8 cellular contexts compared by ENCODE assay signal in the genomic region with DNA sequence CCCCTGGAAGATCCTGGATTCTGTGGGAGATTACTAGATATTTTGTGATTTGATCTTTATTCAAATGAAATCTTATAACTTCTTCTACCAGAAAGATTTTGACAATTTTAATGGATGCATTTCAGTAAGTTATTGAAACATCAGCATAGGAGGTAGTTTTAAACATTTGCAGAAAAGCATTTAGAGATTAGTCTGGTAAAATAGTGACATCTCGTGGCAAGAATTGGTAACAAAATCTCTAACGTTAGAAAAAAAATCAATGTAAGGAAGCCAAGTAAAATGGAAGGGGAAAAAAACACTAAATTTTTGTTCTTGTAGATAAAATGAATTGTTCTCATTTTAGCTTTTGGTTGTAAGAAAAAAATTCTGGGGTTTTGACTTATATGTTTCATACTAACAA.
DNase-seq lines count a peak whose midpoint lies in the region; ATAC-seq, FAIRE-seq and TF ChIP-seq lines count a peak whose summit lies in the region.

No MANE protein-coding gene starts in this region.

- no peak overlapping the region for H3K4me3 ChIP-seq in SK-N-SH (ENCODE audit: low read depth in 2 of 2, low read length in 1 of 2)
- H3K4me3 ChIP-seq in keratinocyte (ENCODE audit: control insufficient read depth in 2 of 3, extremely low read depth in 1 of 3, insufficient read depth in 2 of 3, low read depth in 1 of 3, low read length in 3 of 3), result no peak overlapping the region
- H3K4me3 ChIP-seq in CD8-positive, alpha-beta T cell (ENCODE audit: low read depth, low read length), result no peak overlapping the region

- WGBS in SK-N-SH (ENCODE audit: low lambda C conversion rate), result 0% methylated on average over 2 of the region's 2 CpGs

- H3K9me3 Mint-ChIP-seq in CD14-positive monocyte, result peaks cover 0 to 4% (median 0%) of the 10 kb centered on the region in 7 donors
- no peaks in the 10 kb centered on the region for H3K9me3 Mint-ChIP-seq in CD8-positive, alpha-beta T cell

- peak; percentile 50 for TF ChIP-seq CTCF in CD14-positive monocyte (IDR thresholded peaks at IDR 0.05)
- peak; percentile 75 for TF ChIP-seq CTCF in SK-N-SH (IDR thresholded peaks at IDR 0.05)
- peak in 2 of 3 experiments; percentile 35 for TF ChIP-seq CTCF in keratinocyte (optimal IDR thresholded peaks at IDR 0.05 in 1 of 3, IDR thresholded peaks at IDR 0.05 in 1 of 3, conservative IDR thresholded peaks at IDR 0.05 in 1 of 3; ENCODE audit: extremely low read depth in 1 of 3, insufficient read depth in 2 of 3, low read length in 3 of 3)
- TF ChIP-seq CTCF in CD8-positive, alpha-beta T cell (IDR thresholded peaks at IDR 0.05), result no peak

- dilution Hi-C loops in keratinocyte (cut with MboI; ENCODE audit: extremely low pct_ligation_motif_present, low sequenced_read_pairs), result no loop called here

- no peak overlapping the region for H2AFZ ChIP-seq in SK-N-SH (ENCODE audit: low read depth)
- no peak overlapping the region for H2AFZ ChIP-seq in keratinocyte (ENCODE audit: control insufficient read depth, low read length)

- no peaks in the 10 kb centered on the region for H3K4me1 Mint-ChIP-seq in CD14-positive monocyte
- H3K4me1 Mint-ChIP-seq in CD8-positive, alpha-beta T cell (ENCODE audit: low read depth), result no peaks in the 10 kb centered on the region

- H3K27me3 ChIP-seq in SK-N-SH (ENCODE audit: insufficient read depth), result no peaks in the 10 kb centered on the region
- H3K27me3 ChIP-seq in keratinocyte (ENCODE audit: control insufficient read depth, extremely low read depth, insufficient read depth, low read length), result no peaks in the 10 kb centered on the region
- no peaks in the 10 kb centered on the region for H3K27me3 ChIP-seq in CD8-positive, alpha-beta T cell (ENCODE audit: insufficient read depth, low read length)

- no peaks in the 10 kb centered on the region for H3K36me3 ChIP-seq in SK-N-SH (replicated peaks in 1 of 2; ENCODE audit: control insufficient read depth in 1 of 2, insufficient read depth in 2 of 2, low read length in 1 of 2)
- H3K36me3 ChIP-seq in keratinocyte (ENCODE audit: control insufficient read depth in 2 of 2, extremely low read depth in 1 of 2, insufficient read depth in 2 of 2, low read length in 2 of 2), result no peaks in the 10 kb centered on the region
- no peaks in the 10 kb centered on the region for H3K36me3 ChIP-seq in CD8-positive, alpha-beta T cell (ENCODE audit: insufficient read depth, low read length)

- no peaks in the 10 kb centered on the region for H3K9me3 ChIP-seq in SK-N-SH
- H3K9me3 ChIP-seq in keratinocyte (ENCODE audit: control insufficient read depth, low read depth, low read length), result no peaks in the 10 kb centered on the region
- H3K9me3 ChIP-seq in CD8-positive, alpha-beta T cell (ENCODE audit: low read length), result no peaks in the 10 kb centered on the region

- H3K27ac Mint-ChIP-seq in CD14-positive monocyte, result no peak overlapping the region
- no peak overlapping the region for H3K27ac Mint-ChIP-seq in CD8-positive, alpha-beta T cell

- H4K20me1 ChIP-seq in SK-N-SH (ENCODE audit: insufficient read depth), result no peaks in the 10 kb centered on the region
- H4K20me1 ChIP-seq in keratinocyte (ENCODE audit: control insufficient read depth, extremely low read depth, insufficient read depth, low read length), result no peaks in the 10 kb centered on the region

- DNase-seq in CD14-positive monocyte (ENCODE audit: low spot score) (no peak), HT-29 (ENCODE audit: low spot score) (peak; percentile 57), SK-N-SH (peak; percentile 8), keratinocyte (ENCODE audit: low read depth, low spot score) (no peak)
- no peak for DNase-seq in CD8-positive, alpha-beta T cell

- H3K79me2 ChIP-seq in SK-N-SH (ENCODE audit: insufficient read depth), result no peaks in the 10 kb centered on the region
- H3K79me2 ChIP-seq in keratinocyte (ENCODE audit: control insufficient read depth, insufficient read depth, low read length), result no peaks in the 10 kb centered on the region

- POLR2A ChIA-PET in SK-N-SH (lab: Yijun Ruan, JAX), result no interaction called here
- POLR2A ChIA-PET in CD8-positive, alpha-beta T cell (lab: Charles Lee), result no interaction called here

- TF ChIP-seq RAD21 in SK-N-SH (IDR thresholded peaks at IDR 0.05; ENCODE audit: low read length), result peak; percentile 73

- H3K27ac ChIP-seq in SK-N-SH (ENCODE audit: low read depth in 2 of 2, low read length in 1 of 2) (no peak overlapping the region), keratinocyte (ENCODE audit: control insufficient read depth, insufficient read depth, low read length) (no peak overlapping the region)
- H3K27ac ChIP-seq in CD8-positive, alpha-beta T cell (ENCODE audit: low read depth, low read length), result no peak overlapping the region

- no peaks in the 10 kb centered on the region for H3F3A ChIP-seq in SK-N-SH (replicated peaks; ENCODE audit: insufficient read depth)

- H3K27me3 Mint-ChIP-seq in CD14-positive monocyte (ENCODE audit: low read depth in 3 of 3), result peaks cover 0 to 15% (median 0%) of the 10 kb centered on the region in 3 donors
- peaks cover 2% of the 10 kb centered on the region for H3K27me3 Mint-ChIP-seq in CD8-positive, alpha-beta T cell (ENCODE audit: low read depth)

- no peak for TF ChIP-seq EP300 in SK-N-SH (IDR thresholded peaks at IDR 0.05; ENCODE audit: borderline replicate concordance in 1 of 2, low read depth in 1 of 2, low read length in 1 of 2)

- H3K4me3 Mint-ChIP-seq in CD14-positive monocyte, result no peak overlapping the region
- no peak overlapping the region for H3K4me3 Mint-ChIP-seq in CD8-positive, alpha-beta T cell

- no peaks in the 10 kb centered on the region for H3K36me3 Mint-ChIP-seq in CD14-positive monocyte
- H3K36me3 Mint-ChIP-seq in CD8-positive, alpha-beta T cell, result no peaks in the 10 kb centered on the region

- H3K4me2 ChIP-seq in SK-N-SH, result no peak overlapping the region
- no peak overlapping the region for H3K4me2 ChIP-seq in keratinocyte (ENCODE audit: control insufficient read depth, extremely low read depth, insufficient read depth, low read depth, low read length)

- H3K4me1 ChIP-seq in SK-N-SH (ENCODE audit: control insufficient read depth in 1 of 2, insufficient read depth in 2 of 2, low read depth in 1 of 2, low read length in 1 of 2), result no peaks in the 10 kb centered on the region
- no peaks in the 10 kb centered on the region for H3K4me1 ChIP-seq in keratinocyte (ENCODE audit: control insufficient read depth, extremely low read depth, insufficient read depth, low read length)
- no peaks in the 10 kb centered on the region for H3K4me1 ChIP-seq in CD8-positive, alpha-beta T cell (ENCODE audit: insufficient read depth, low read length)

- no peak for ATAC-seq in GM21381 (IDR thresholded peaks at IDR 0.05; ENCODE audit: unreplicated experiment)
- ATAC-seq in GM21515 (IDR thresholded peaks at IDR 0.05; ENCODE audit: unreplicated experiment), result no peak
- no peak for ATAC-seq in CD8-positive, alpha-beta T cell
- no peak for ATAC-seq in HG03175 (IDR thresholded peaks at IDR 0.05; ENCODE audit: unreplicated experiment)

- H3K9me2 ChIP-seq in SK-N-SH, result no peaks in the 10 kb centered on the region

- no peak overlapping the region for H3K9ac ChIP-seq in SK-N-SH
- H3K9ac ChIP-seq in keratinocyte (ENCODE audit: control insufficient read depth, extremely low read depth, insufficient read depth, low read length), result no peak overlapping the region

- H3K9me1 ChIP-seq in keratinocyte (ENCODE audit: control insufficient read depth, extremely low read depth, insufficient read depth, low read length), result no peaks in the 10 kb centered on the region

- CTCF ChIA-PET in SK-N-SH (lab: Yijun Ruan, JAX), result interaction anchor here (1.2 to 2.7 kb wide), 6 partner anchors 9 to 362 kb away, joined by 3 to 9 read pairs (median 5); no protein-coding TSS in a partner anchor
- CTCF ChIA-PET in CD8-positive, alpha-beta T cell (lab: Charles Lee), result no interaction called here

- FAIRE-seq in keratinocyte (lab: Jason Lieb, UNC), result no peak

- intact Hi-C loops in CD14-positive monocyte (cut with micrococcal nuclease), result no loop called here
- intact Hi-C loops in CD8-positive, alpha-beta T cell (cut with DNase I, micrococcal nuclease), result no loop called here

TF ChIP-seq in SK-N-SH, 30 proteins besides CTCF, POLR2A, EP300 and RAD21:
- TF ChIP-seq USF1 (IDR thresholded peaks at IDR 0.05; ENCODE audit: borderline replicate concordance, low read depth) (no peak), SMC3 (IDR thresholded peaks at IDR 0.05; ENCODE audit: low read depth, low read length) (peak; percentile 49), YY1 (IDR thresholded peaks at IDR 0.05; ENCODE audit: low read depth) (no peak)

Comparison
In these comparisons a context has a peak if more than half of its experiments do, and no peak if none do; other contexts are left out.
1. DNase-seq: peak in HT-29 (single experiment) and SK-N-SH (single experiment); none in CD14-positive monocyte (single experiment), keratinocyte (single experiment) and CD8-positive, alpha-beta T cell (0 of 7).